Comparison of ENCODE assay signal across 8 cellular contexts in genomic region chr7:16989883-16990413, GRCh38.
DNase-seq lines count a peak whose midpoint lies in the region; ATAC-seq, FAIRE-seq and TF ChIP-seq lines count a peak whose summit lies in the region.

No MANE protein-coding gene starts in this region.

- 4% methylated on average over 7 of the region's 7 CpGs for WGBS in K562 (ENCODE audit: insufficient coverage, low coverage, missing lambda C conversion rate)

- no peak for TF ChIP-seq EP300 in K562 (IDR thresholded peaks at IDR 0.05; ENCODE audit: low read length)

- H2AFZ ChIP-seq in ACC112 (ENCODE audit: low read length, unreplicated experiment) (peak overlapping the region; percentile 74), K562 (ENCODE audit: low read depth, low read length) (no peak overlapping the region)

- FAIRE-seq in K562 (lab: Jason Lieb, UNC) = no peak

- DNase-seq in NCI-H1092 (lab: John Stamatoyannopoulos, UW) = peak; percentile 71
- no peak for DNase-seq in K562 (ENCODE audit: extremely low read depth in 1 of 4, low spot score in 3 of 4)
- DNase-seq in kidney tubule cell (ENCODE audit: low spot score) = peak; percentile 57
- DNase-seq in tibial artery = peak; percentile 79 to 82
- no peak for DNase-seq in GM13977 (ENCODE audit: low spot score)

- no peaks in the 10 kb centered on the region for H3K36me3 ChIP-seq in ACC112 (ENCODE audit: insufficient read depth, low read length)
- no peaks in the 10 kb centered on the region for H3K36me3 ChIP-seq in K562 (ENCODE audit: control insufficient read depth, insufficient read depth, low read length)
- no peaks in the 10 kb centered on the region for H3K36me3 ChIP-seq in tibial artery

- TF ChIP-seq POLR2A in K562 (conservative IDR thresholded peaks at IDR 0.05) = no peak

- TF ChIP-seq CTCF in K562 (IDR thresholded peaks at IDR 0.05 in 2 of 3, conservative IDR thresholded peaks at IDR 0.05 in 1 of 3; ENCODE audit: insufficient read depth in 2 of 3, low read depth in 1 of 3, low read length in 3 of 3) (no peak), tibial artery (IDR thresholded peaks at IDR 0.05) (no peak), GM13977 (IDR thresholded peaks at IDR 0.05; ENCODE audit: extremely low read depth, insufficient read depth, missing control alignments) (no peak)

- peak overlapping the region; percentile 67 for H3K27ac ChIP-seq in ACC112 (ENCODE audit: low read depth, low read length)
- no peak overlapping the region for H3K27ac ChIP-seq in K562 (ENCODE audit: extremely low read depth, low read depth, low read length)
- H3K27ac ChIP-seq in tibial artery = peak overlapping the region in 1 of 2 donors; percentile 38

- H3K4me3 ChIP-seq in ACC112 (ENCODE audit: low read depth, low read length) (peak overlapping the region; percentile 68), K562 (no peak overlapping the region), tibial artery (peak overlapping the region in 1 of 2 donors; percentile 22)

- no peak for TF ChIP-seq RAD21 in K562 (CRISPR knock-in tag; conservative IDR thresholded peaks at IDR 0.05 in 1 of 2, IDR thresholded peaks at IDR 0.05 in 1 of 2)

- no peaks in the 10 kb centered on the region for H3K9me1 ChIP-seq in K562 (ENCODE audit: control insufficient read depth, insufficient read depth, low read length)

- ATAC-seq in K562 = no peak
- ATAC-seq in HG03097 (IDR thresholded peaks at IDR 0.05; ENCODE audit: low FRiP score, unreplicated experiment) = no peak
- ATAC-seq in GM21576 (IDR thresholded peaks at IDR 0.05; ENCODE audit: unreplicated experiment) = no peak

- CTCF ChIA-PET in K562 (lab: Yijun Ruan, JAX; ENCODE audit: low intra/inter-chr PET ratio) = no interaction called here

- H3K9me3 ChIP-seq in K562 (replicated peaks; ENCODE audit: control insufficient read depth, insufficient read depth, low read depth, low read length) (no peaks in the 10 kb centered on the region), tibial artery (no peaks in the 10 kb centered on the region)

- H4K20me1 ChIP-seq in K562 (replicated peaks; ENCODE audit: control insufficient read depth, insufficient read depth, low read length) = no peaks in the 10 kb centered on the region

- H3K9ac ChIP-seq in K562 (ENCODE audit: insufficient read depth in 1 of 2, low read depth in 2 of 2, low read length in 2 of 2) = no peak overlapping the region

- H3K27me3 ChIP-seq in ACC112 (ENCODE audit: insufficient read depth, low read length) = no peaks in the 10 kb centered on the region
- H3K27me3 ChIP-seq in K562 (ENCODE audit: control insufficient read depth in 2 of 2, insufficient read depth in 2 of 2, low read length in 2 of 2) = no peaks in the 10 kb centered on the region
- H3K27me3 ChIP-seq in tibial artery = no peaks in the 10 kb centered on the region

- POLR2A ChIA-PET in K562 (lab: Yijun Ruan, JAX) = no interaction called here

- in situ Hi-C loops in K562 (cut with MboI) = no loop called here
- in situ Hi-C loops in GM13977 (cut with MboI; ENCODE audit: low pct_unique_long_range_greater_than_20kb, low sequenced_read_pairs, unreplicated experiment) = loop anchor here (5.0 to 25.0 kb wide), 3 partner anchors 312 to 672 kb away; no protein-coding TSS in a partner anchor

- H3K4me2 ChIP-seq in K562 (ENCODE audit: insufficient read depth, low read length) = no peak overlapping the region

- H3K79me2 ChIP-seq in ACC112 (ENCODE audit: control insufficient read depth, insufficient read depth, low read length, unreplicated experiment) (peaks cover 5% of the 10 kb centered on the region), K562 (ENCODE audit: control insufficient read depth, insufficient read depth, low read length) (no peaks in the 10 kb centered on the region)

- BruUV-seq in K562 (replicated peaks; lab: Mats Ljungman, UMichigan) = no TSS peak

- H3K4me1 ChIP-seq in ACC112 (ENCODE audit: control insufficient read depth, insufficient read depth, low read length, unreplicated experiment) = peaks cover 21% of the 10 kb centered on the region
- no peaks in the 10 kb centered on the region for H3K4me1 ChIP-seq in K562 (replicated peaks in 1 of 2; ENCODE audit: control insufficient read depth in 2 of 2, insufficient read depth in 2 of 2, low read length in 2 of 2)
- peaks cover 0 to 15% (median 0%) of the 10 kb centered on the region in 4 donors for H3K4me1 ChIP-seq in tibial artery

- intact Hi-C loops in K562 (cut with micrococcal nuclease) = loop anchor here (5.0 to 10.0 kb wide), 2 partner anchors 312 to 685 kb away; no protein-coding TSS in a partner anchor
- intact Hi-C loops in tibial artery (cut with DNase I; ENCODE audit: low total_unique reads) = no loop called here

TF ChIP-seq in K562, 482 proteins besides CTCF, POLR2A, EP300 and RAD21:
- TF ChIP-seq LARP7 (IDR thresholded peaks at IDR 0.05) (no peak), HNRNPK (IDR thresholded peaks at IDR 0.05; ENCODE audit: low read depth, low read length, poor library complexity, severe bottlenecking) (no peak), ZNF174 (CRISPR knock-in tag; IDR thresholded peaks at IDR 0.05) (no peak), ZC3H8 (IDR thresholded peaks at IDR 0.05) (no peak), FOXA3 (CRISPR knock-in tag; conservative IDR thresholded peaks at IDR 0.05 in 1 of 2, IDR thresholded peaks at IDR 0.05 in 1 of 2) (peak in 1 of 2 experiments; percentile 88; a peak in 2 of 4 replicates), STAT5B (CRISPR knock-in tag; IDR thresholded peaks at IDR 0.05) (no peak), ZFX (CRISPR knock-in tag; IDR thresholded peaks at IDR 0.05) (no peak), NFIC (IDR thresholded peaks at IDR 0.05) (peak; percentile 32; the same call in 1 of the 2 replicates), SIN3B (IDR thresholded peaks at IDR 0.05; ENCODE audit: low read depth) (no peak), SP2 (IDR thresholded peaks at IDR 0.05; ENCODE audit: extremely low read depth, low read depth, low read length, poor library complexity, severe bottlenecking) (no peak), CBX8 (IDR thresholded peaks at IDR 0.05; ENCODE audit: borderline replicate concordance, extremely low read depth, low read depth, low read length, poor library complexity, severe bottlenecking) (no peak), FIP1L1 (IDR thresholded peaks at IDR 0.05; ENCODE audit: low read depth, low read length, poor library complexity, severe bottlenecking) (no peak)
- TF ChIP-seq, protein P1, sequence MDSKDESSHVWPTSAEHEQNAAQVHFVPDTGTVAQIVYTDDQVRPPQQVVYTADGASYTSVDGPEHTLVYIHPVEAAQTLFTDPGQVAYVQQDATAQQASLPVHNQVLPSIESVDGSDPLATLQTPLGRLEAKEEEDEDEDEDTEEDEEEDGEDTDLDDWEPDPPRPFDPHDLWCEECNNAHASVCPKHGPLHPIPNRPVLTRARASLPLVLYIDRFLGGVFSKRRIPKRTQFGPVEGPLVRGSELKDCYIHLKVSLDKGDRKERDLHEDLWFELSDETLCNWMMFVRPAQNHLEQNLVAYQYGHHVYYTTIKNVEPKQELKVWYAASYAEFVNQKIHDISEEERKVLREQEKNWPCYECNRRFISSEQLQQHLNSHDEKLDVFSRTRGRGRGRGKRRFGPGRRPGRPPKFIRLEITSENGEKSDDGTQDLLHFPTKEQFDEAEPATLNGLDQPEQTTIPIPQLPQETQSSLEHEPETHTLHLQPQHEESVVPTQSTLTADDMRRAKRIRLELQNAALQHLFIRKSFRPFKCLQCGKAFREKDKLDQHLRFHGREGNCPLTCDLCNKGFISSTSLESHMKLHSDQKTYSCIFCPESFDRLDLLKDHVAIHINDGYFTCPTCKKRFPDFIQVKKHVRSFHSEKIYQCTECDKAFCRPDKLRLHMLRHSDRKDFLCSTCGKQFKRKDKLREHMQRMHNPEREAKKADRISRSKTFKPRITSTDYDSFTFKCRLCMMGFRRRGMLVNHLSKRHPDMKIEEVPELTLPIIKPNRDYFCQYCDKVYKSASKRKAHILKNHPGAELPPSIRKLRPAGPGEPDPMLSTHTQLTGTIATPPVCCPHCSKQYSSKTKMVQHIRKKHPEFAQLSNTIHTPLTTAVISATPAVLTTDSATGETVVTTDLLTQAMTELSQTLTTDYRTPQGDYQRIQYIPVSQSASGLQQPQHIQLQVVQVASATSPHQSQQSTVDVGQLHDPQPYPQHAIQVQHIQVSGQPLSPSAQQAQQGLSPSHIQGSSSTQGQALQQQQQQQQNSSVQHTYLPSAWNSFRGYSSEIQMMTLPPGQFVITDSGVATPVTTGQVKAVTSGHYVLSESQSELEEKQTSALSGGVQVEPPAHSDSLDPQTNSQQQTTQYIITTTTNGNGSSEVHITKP (IDR thresholded peaks at IDR 0.05; ENCODE audit: partially characterized antibody) = no peak
TF ChIP-seq in K562: peak in this region for 2.

Comparison
In these comparisons a context has a peak if more than half of its experiments do, and no peak if none do; other contexts are left out.
1. DNase-seq: peak in NCI-H1092 (single experiment), kidney tubule cell (single experiment) and tibial artery (2 of 2); none in K562 (0 of 4) and GM13977 (single experiment).